Comparison of ENCODE assay signal across 8 cellular contexts in genomic region chr11:3855808-3856491, GRCh38. TPM values are rescaled to one million over a fixed set of nuclear protein-coding genes. Genes with fewer than 3 reads are reported as not detected.
DNase-seq lines count a peak whose midpoint lies in the region; ATAC-seq and TF ChIP-seq lines count a peak whose summit lies in the region.

No MANE protein-coding gene starts in this region.

- H3K27me3 Mint-ChIP-seq in CD14-positive monocyte (ENCODE audit: low read depth in 3 of 3) = peaks cover 0 to 2% (median 0%) of the 10 kb centered on the region in 3 donors
- no peaks in the 10 kb centered on the region for H3K27me3 Mint-ChIP-seq in T-helper 17 cell
- no peaks in the 10 kb centered on the region for H3K27me3 Mint-ChIP-seq in stimulated activated naive B cell treated with anti-CD40 and anti-IgM and Interleukin-4, amounts not matched to agents 10 μg/mL and 1 μg/mL and 100 μg/mL, for 72 hours

- peak overlapping the region; percentile 39 for H3K27ac ChIP-seq in cingulate gyrus (ENCODE audit: low read depth, low read length)

- H3K4me3 Mint-ChIP-seq in CD14-positive monocyte = peak overlapping the region; percentile 96 to 97
- H3K4me3 Mint-ChIP-seq in T-helper 17 cell = peak overlapping the region; percentile 97
- H3K4me3 Mint-ChIP-seq in stimulated activated naive B cell treated with anti-CD40 and anti-IgM and Interleukin-4, amounts not matched to agents 10 μg/mL and 1 μg/mL and 100 μg/mL, for 72 hours = peak overlapping the region; percentile 92 to 98

- TF ChIP-seq CTCF in CD14-positive monocyte (IDR thresholded peaks at IDR 0.05) = no peak

- H3K9me3 ChIP-seq in T-helper 17 cell (ENCODE audit: control insufficient read depth, low read length, poor library complexity, severe bottlenecking) = no peaks in the 10 kb centered on the region

- no peaks in the 10 kb centered on the region for H3K9me3 Mint-ChIP-seq in CD14-positive monocyte
- H3K9me3 Mint-ChIP-seq in stimulated activated naive B cell treated with anti-CD40 and anti-IgM and Interleukin-4, amounts not matched to agents 10 μg/mL and 1 μg/mL and 100 μg/mL, for 72 hours = no peaks in the 10 kb centered on the region

- H3K36me3 Mint-ChIP-seq in CD14-positive monocyte = peaks cover 8 to 9% of the 10 kb centered on the region in 2 donors
- no peaks in the 10 kb centered on the region for H3K36me3 Mint-ChIP-seq in T-helper 17 cell (ENCODE audit: low read depth)
- peaks cover 4 to 6% of the 10 kb centered on the region in 2 donors for H3K36me3 Mint-ChIP-seq in stimulated activated naive B cell treated with anti-CD40 and anti-IgM and Interleukin-4, amounts not matched to agents 10 μg/mL and 1 μg/mL and 100 μg/mL, for 72 hours

- DNase-seq in CD14-positive monocyte (ENCODE audit: low spot score) (peak; percentile 66), T-helper 17 cell (peak; percentile 24 to 37 (median 32)), left lobe of liver (ENCODE audit: low spot score) (peak; percentile 84), DMS79 (lab: John Stamatoyannopoulos, UW) (no peak)
- DNase-seq in stimulated activated naive B cell treated with anti-CD40 and anti-IgM and Interleukin-4, amounts not matched to agents 10 μg/mL and 1 μg/mL and 100 μg/mL, for 72 hours = peak; percentile 51

- H3K27ac Mint-ChIP-seq in CD14-positive monocyte (peak overlapping the region; percentile 94 to 98 (median 96)), T-helper 17 cell (peak overlapping the region; percentile 98)
- peak overlapping the region; percentile 97 for H3K27ac Mint-ChIP-seq in stimulated activated naive B cell treated with anti-CD40 and anti-IgM and Interleukin-4, amounts not matched to agents 10 μg/mL and 1 μg/mL and 100 μg/mL, for 72 hours

- ATAC-seq in GM19395 (IDR thresholded peaks at IDR 0.05; ENCODE audit: unreplicated experiment) (peak; percentile 11), HG03520 (IDR thresholded peaks at IDR 0.05; ENCODE audit: unreplicated experiment) (peak; percentile 10), T-helper 17 cell (no peak), left lobe of liver (peak; percentile 62)
- ATAC-seq in stimulated activated naive B cell treated with anti-CD40 and anti-IgM and Interleukin-4, amounts not matched to agents 10 μg/mL and 1 μg/mL and 100 μg/mL, for 72 hours (replicated peaks) = peak; percentile 4 to 11

- intact Hi-C loops in CD14-positive monocyte (cut with micrococcal nuclease) = loop anchor here (2.0 to 5.0 kb wide), 4 partner anchors 17 to 106 kb away; no protein-coding TSS in a partner anchor

- peaks cover 64% of the 10 kb centered on the region for H3K4me1 Mint-ChIP-seq in CD14-positive monocyte
- H3K4me1 Mint-ChIP-seq in T-helper 17 cell = peaks cover 57% of the 10 kb centered on the region
- H3K4me1 Mint-ChIP-seq in stimulated activated naive B cell treated with anti-CD40 and anti-IgM and Interleukin-4, amounts not matched to agents 10 μg/mL and 1 μg/mL and 100 μg/mL, for 72 hours = peaks cover 51 to 64% of the 10 kb centered on the region in 2 donors

RNA-seq across cellular contexts. Expression of gene STIM1, which starts 0.5 kb away (rescaled TPM):
- 10 to 100 TPM; 14.0 to 21.0 TPM for polyA plus RNA-seq in CD14-positive monocyte
- total RNA-seq in T-helper 17 cell = 100 to 1,000 TPM; 115 to 125 TPM
- 45.9 TPM for total RNA-seq in left lobe of liver

RNA-seq across cellular contexts. Expression of gene RHOG, which starts 15.2 kb away (rescaled TPM):
- 100 to 1,000 TPM; 315 to 458 TPM for polyA plus RNA-seq in CD14-positive monocyte
- total RNA-seq in T-helper 17 cell (100 to 1,000 TPM; 114 to 123 TPM), left lobe of liver (15.5 TPM)

RNA-seq across cellular contexts. Expression of gene PGAP2, which starts 47.6 kb away (rescaled TPM):
- 1 to 10 TPM; 5.8 to 6.8 TPM for polyA plus RNA-seq in CD14-positive monocyte
- total RNA-seq in T-helper 17 cell (10 to 100 TPM; 17.8 to 19.3 TPM), left lobe of liver (20.8 TPM)

RNA-seq across cellular contexts. Expression of gene NUP98, which starts 58.6 kb away (rescaled TPM):
- polyA plus RNA-seq in CD14-positive monocyte = 10 to 100 TPM; 19.6 to 28.5 TPM
- 100 to 1,000 TPM; 120 to 128 TPM for total RNA-seq in T-helper 17 cell
- total RNA-seq in left lobe of liver = 24.7 TPM
